12 cellular contexts compared by ENCODE assay signal in genomic region chr19:10816691-10817090, GRCh38. TPM values are rescaled to one million over a fixed set of nuclear protein-coding genes. Genes with fewer than 3 reads are reported as not detected.
DNase-seq lines count a peak whose midpoint lies in the region; FAIRE-seq and TF ChIP-seq lines count a peak whose summit lies in the region.
"Had no signal": no experiment of that assay in that cellular context is flagged by ENCODE, and none has a peak within 500 bp of the region (broad histone marks: within the 10 kb centered on the region; RNA-seq: fewer than 3 reads in every experiment).

No MANE protein-coding gene starts in this region.

- FAIRE-seq in GM12892 (lab: Jason Lieb, UNC), result no peak

- 93% methylated on average over 11 of the region's 11 CpGs for WGBS in HUES64
- 62% methylated on average over 11 of the region's 11 CpGs; no CpG with 5 or more reads in 1 of the 2 donors for WGBS in testis, 2 donors

- H3K27ac ChIP-seq in HUES64 (ENCODE audit: low read depth, low read length), result 0 out of 2 replicates have a peak overlapping the region, but pooled peaks have one; percentile 8
- H3K27ac ChIP-seq in brain microvascular endothelial cell, result peak overlapping the region; percentile 88
- peak overlapping the region; percentile 70 to 74 for H3K27ac ChIP-seq in mucosa of rectum (ENCODE audit: low read depth in 2 of 2, low read length in 2 of 2)
- peak overlapping the region; percentile 81 to 86 for H3K27ac ChIP-seq in testis

- DNase-seq in brain microvascular endothelial cell, result no peak
- DNase-seq in testis, result peak; percentile 12
- no peak for DNase-seq in HCEC 1CT
- no peak for DNase-seq in EL
- no peak for DNase-seq in GM12892 (ENCODE audit: insufficient read length)
- DNase-seq: activated CD4-positive, alpha-beta T cell treated with anti-CD3 and anti-CD28 coated beads for 36 hours; activated effector memory CD4-positive, alpha-beta T cell treated with Interleukin-2 at 50 U/mL for 16 hours; mammary epithelial cell; MV-4-11; SHP77 treated with DMSO at 0.1 percent for 48 hours had no signal

- H3K9me3 ChIP-seq in HUES64 (ENCODE audit: insufficient read depth, low read depth, low read length), result no peaks in the 10 kb centered on the region
- H3K9me3 ChIP-seq in mucosa of rectum (ENCODE audit: control insufficient read depth in 2 of 2, low read length in 2 of 2), result no peaks in the 10 kb centered on the region
- no peaks in the 10 kb centered on the region for H3K9me3 ChIP-seq in testis

- intact Hi-C loops in testis (cut with DNase I; ENCODE audit: low total_unique reads), result no loop called here

- H3K27me3 ChIP-seq in HUES64 (ENCODE audit: insufficient read depth, low read length) (no peaks in the 10 kb centered on the region), brain microvascular endothelial cell (replicated peaks) (no peaks in the 10 kb centered on the region), mucosa of rectum (ENCODE audit: control insufficient read depth in 2 of 2, insufficient read depth in 2 of 2, low read length in 2 of 2) (no peaks in the 10 kb centered on the region), testis (no peaks in the 10 kb centered on the region)

- H3K9ac ChIP-seq in HUES64 (ENCODE audit: low read depth, low read length), result no peak overlapping the region
- H3K9ac ChIP-seq in mucosa of rectum (ENCODE audit: low read depth in 1 of 2, low read length in 2 of 2), result peak overlapping the region; percentile 35 to 56

- TF ChIP-seq CTCF in brain microvascular endothelial cell (IDR thresholded peaks at IDR 0.05; ENCODE audit: low read depth, low read length, missing control alignments) (no peak), testis (IDR thresholded peaks at IDR 0.05) (no peak)

- TF ChIP-seq POLR2A in testis (IDR thresholded peaks at IDR 0.05) (no peak), GM12892 (IDR thresholded peaks at IDR 0.05; ENCODE audit: low read depth, low read length) (no peak)

- in situ Hi-C loops in brain microvascular endothelial cell (cut with HindIII; ENCODE audit: low pct_ligation_motif_present, low sequenced_read_pairs), result no loop called here

- no peak overlapping the region for H3K4me3 ChIP-seq in HUES64 (ENCODE audit: low read length)
- H3K4me3 ChIP-seq in brain microvascular endothelial cell (ENCODE audit: low read depth, low read length), result peak overlapping the region; percentile 60
- H3K4me3 ChIP-seq in mucosa of rectum (ENCODE audit: low read length in 2 of 2), result peak overlapping the region; percentile 7 to 37
- no peak overlapping the region for H3K4me3 ChIP-seq in testis

- H3K4me1 ChIP-seq in HUES64 (ENCODE audit: insufficient read depth, low read length) (no peaks in the 10 kb centered on the region), mucosa of rectum (ENCODE audit: control insufficient read depth in 2 of 2, insufficient read depth in 2 of 2, low read length in 2 of 2) (peaks cover 3 to 5% of the 10 kb centered on the region in 2 donors), testis (peaks cover 3% of the 10 kb centered on the region)

- H3K36me3 ChIP-seq in HUES64 (ENCODE audit: insufficient read depth, low read length), result peaks cover 45% of the 10 kb centered on the region
- H3K36me3 ChIP-seq in brain microvascular endothelial cell (replicated peaks), result peaks cover 28% of the 10 kb centered on the region
- peaks cover 61 to 71% of the 10 kb centered on the region in 2 donors for H3K36me3 ChIP-seq in mucosa of rectum (ENCODE audit: control insufficient read depth in 2 of 2, insufficient read depth in 2 of 2, low read length in 2 of 2)
- H3K36me3 ChIP-seq in testis (ENCODE audit: low read depth, missing control alignments), result no peaks in the 10 kb centered on the region

RNA-seq across cellular contexts. Expression of gene TMED1, which starts 19.3 kb away (rescaled TPM):
- 23.3 TPM for polyA plus RNA-seq in HUES64 (2013, experiment 1 of 2)
- polyA plus RNA-seq in HUES64 (2013, experiment 2 of 2), result 24.2 TPM
- 10 to 100 TPM; 34.0 to 59.3 TPM for total RNA-seq in testis
- 30.2 TPM for polyA plus RNA-seq in testis (ENCODE audit: insufficient read depth, low read depth, low replicate concordance)
- polyA plus RNA-seq in GM12892 (2012; ENCODE audit: missing spikeins), result 10.2 TPM

RNA-seq across cellular contexts. Expression of gene C19orf38, which starts 31.5 kb away (rescaled TPM):
- polyA plus RNA-seq in HUES64 (2013, experiment 1 of 2), result not detected
- polyA plus RNA-seq in HUES64 (2013, experiment 2 of 2), result not detected
- 10 to 100 TPM; 17.4 to 21.0 TPM for total RNA-seq in testis
- polyA plus RNA-seq in testis (ENCODE audit: insufficient read depth, low read depth, low replicate concordance), result 19.3 TPM
- polyA plus RNA-seq in GM12892 (2012; ENCODE audit: missing spikeins), result 5.8 TPM

RNA-seq across cellular contexts. Expression of gene CARM1, which starts 54.7 kb away (rescaled TPM):
- 104 TPM for polyA plus RNA-seq in HUES64 (2013, experiment 1 of 2)
- polyA plus RNA-seq in HUES64 (2013, experiment 2 of 2), result 111 TPM
- total RNA-seq in testis, result 10 to 100 TPM; 79.5 to 82.4 TPM
- 110 TPM for polyA plus RNA-seq in testis (ENCODE audit: insufficient read depth, low read depth, low replicate concordance)
- 43.0 TPM for polyA plus RNA-seq in GM12892 (2012; ENCODE audit: missing spikeins)

Comparison
In these comparisons a context has a peak if more than half of its experiments do, and no peak if none do; other contexts are left out.
1. H3K27ac ChIP-seq: peak in every context shown above with its lines; median percentile 88 in brain microvascular endothelial cell; 84 in testis; 72 in mucosa of rectum; 8 in HUES64.
2. H3K4me3 ChIP-seq: peak in brain microvascular endothelial cell (single experiment) and mucosa of rectum (2 of 2); none in HUES64 (single experiment) and testis (0 of 2).